In genomic region chr7:65951837-65952578, GRCh38 we compare ENCODE assay signal across 17 cellular contexts. TPM values are rescaled to one million over a fixed set of nuclear protein-coding genes. Genes with fewer than 3 reads are reported as not detected.
A peak's percentile ranks its signal among the peaks of the same experiment; 100 is the strongest.
DNase-seq lines count a peak whose midpoint lies in the region; ATAC-seq and TF ChIP-seq lines count a peak whose summit lies in the region.
"Had no signal": no experiment of that assay in that cellular context is flagged by ENCODE, and none has a peak within 500 bp of the region (broad histone marks: within the 10 kb centered on the region; RNA-seq: fewer than 3 reads in every experiment).

No MANE protein-coding gene starts in this region.

- no peaks in the 10 kb centered on the region for H3K4me1 ChIP-seq in IMR-90 (ENCODE audit: control insufficient read depth, insufficient read depth, low read length)
- H3K4me1 ChIP-seq in mammary epithelial cell (ENCODE audit: insufficient read depth, low read length): no peaks in the 10 kb centered on the region
- peaks cover 0 to 58% (median 18%) of the 10 kb centered on the region in 4 donors for H3K4me1 ChIP-seq in right lobe of liver
- H3K4me1 ChIP-seq in BE2C: peaks cover 6% of the 10 kb centered on the region
- H3K4me1 ChIP-seq: Peyer's patch had no signal

- CTCF ChIA-PET in IMR-90 (lab: Yijun Ruan, JAX) (no interaction called here), mammary epithelial cell (lab: Charles Lee; ENCODE audit: low non-redundant PET) (no interaction called here)

- H2BK15ac ChIP-seq in IMR-90 (ENCODE audit: low read depth, low read length): no peak overlapping the region

- H3K36me3 ChIP-seq in IMR-90 (ENCODE audit: control insufficient read depth, insufficient read depth, low read length): peaks cover 11% of the 10 kb centered on the region
- H3K36me3 ChIP-seq in mammary epithelial cell (ENCODE audit: insufficient read depth, low read length): peaks cover 8% of the 10 kb centered on the region
- no peaks in the 10 kb centered on the region for H3K36me3 ChIP-seq in right lobe of liver
- peaks cover 6% of the 10 kb centered on the region; the same call in 1 of the 2 replicates for H3K36me3 ChIP-seq in BE2C

- H4K5ac ChIP-seq in IMR-90 (ENCODE audit: low read depth, low read length): no peak overlapping the region

- no peak overlapping the region for H2BK20ac ChIP-seq in IMR-90 (ENCODE audit: low read depth, low read length)

- no peak overlapping the region for H4K8ac ChIP-seq in IMR-90 (ENCODE audit: low read depth in 2 of 2, low read length in 2 of 2)

- H3K23ac ChIP-seq in IMR-90 (ENCODE audit: low read depth, low read length): no peak overlapping the region

- H3K27ac ChIP-seq in IMR-90 (ENCODE audit: insufficient read depth, low read length) (no peak overlapping the region), mammary epithelial cell (ENCODE audit: insufficient read depth, low read depth, low read length) (no peak overlapping the region), right lobe of liver (peak overlapping the region in 2 of 3 donors; percentile 79 to 90)
- H3K27ac ChIP-seq: Peyer's patch, skin epidermis had no signal

- POLR2A ChIA-PET in IMR-90 (lab: Charles Lee; ENCODE audit: unreplicated experiment): no interaction called here

- H3K4ac ChIP-seq in IMR-90 (ENCODE audit: low read depth, low read length): no peak overlapping the region

- H2AFZ ChIP-seq in IMR-90 (replicated peaks; ENCODE audit: low read length, poor library complexity) (no peak overlapping the region), mammary epithelial cell (ENCODE audit: low read depth, low read length) (no peak overlapping the region)

- H3K79me1 ChIP-seq in IMR-90 (ENCODE audit: low read depth in 1 of 2, low read length in 2 of 2): peaks cover 15 to 27% of the 10 kb centered on the region in 2 experiments

- H3K79me2 ChIP-seq in mammary epithelial cell (ENCODE audit: insufficient read depth, low read length): peaks cover 2% of the 10 kb centered on the region

- DNase-seq in IMR-90: no peak
- DNase-seq in NCI-H1436 treated with DMSO at 0.1 percent for 48 hours (lab: John Stamatoyannopoulos, UW): peak; percentile 64
- DNase-seq in mammary epithelial cell: peak; percentile 13
- peak in 2 of 3 donors; percentile 69 to 70 for DNase-seq in right lobe of liver
- no peak for DNase-seq in BE2C
- DNase-seq in ecto neural progenitor cell (ENCODE audit: low spot score): no peak
- DNase-seq: activated CD4-positive, alpha-beta T cell treated with anti-CD3 and anti-CD28 coated beads, Interleukin-2, amount 50 U/mL, for 4 hours; anterior cingulate cortex; effector CD8-positive, alpha-beta T cell; foreskin melanocyte; midbrain; NCI-H2171 treated with DMSO at 0.1 percent for 48 hours; Peyer's patch; stimulated activated naive CD4-positive, alpha-beta T cell; T-helper 2 cell had no signal

- H2AK9ac ChIP-seq in IMR-90 (replicated peaks; ENCODE audit: low read depth, low read length, poor library complexity): no peak overlapping the region

- dilution Hi-C loops in IMR-90 (cut with HindIII; ENCODE audit: low sequenced_read_pairs, unreplicated experiment) (no loop called here), mammary epithelial cell (cut with HindIII; ENCODE audit: low sequenced_read_pairs) (no loop called here)

- no peak for TF ChIP-seq RAD21 in IMR-90 (IDR thresholded peaks at IDR 0.05; ENCODE audit: low read length)

- H3K9me3 ChIP-seq in IMR-90 (ENCODE audit: control insufficient read depth, insufficient read depth, low read length): no peaks in the 10 kb centered on the region
- H3K9me3 ChIP-seq in mammary epithelial cell (replicated peaks; ENCODE audit: insufficient read depth, low read length): no peaks in the 10 kb centered on the region
- no peaks in the 10 kb centered on the region for H3K9me3 ChIP-seq in right lobe of liver
- H3K9me3 ChIP-seq in BE2C: no peaks in the 10 kb centered on the region
- H3K9me3 ChIP-seq: Peyer's patch had no signal

- TF ChIP-seq CTCF in IMR-90 (conservative IDR thresholded peaks at IDR 0.05; ENCODE audit: low read depth, low read length) (no peak), mammary epithelial cell (conservative IDR thresholded peaks at IDR 0.05 in 1 of 2, IDR thresholded peaks at IDR 0.05 in 1 of 2; ENCODE audit: extremely low read depth in 1 of 2, insufficient read depth in 1 of 2, low read depth in 1 of 2, low read length in 2 of 2) (no peak), right lobe of liver (IDR thresholded peaks at IDR 0.05) (no peak), BE2C (IDR thresholded peaks at IDR 0.05; ENCODE audit: low read depth, low read length) (no peak)

- intact Hi-C loops in IMR-90 (cut with micrococcal nuclease) (no loop called here), mammary epithelial cell (cut with micrococcal nuclease) (no loop called here), right lobe of liver (cut with DNase I) (no loop called here)

- 0 out of 2 replicates have a peak, but pooled peaks cover 3% of the 10 kb centered on the region for H3K9me1 ChIP-seq in IMR-90 (ENCODE audit: insufficient read depth, low read length)

- H3K27me3 ChIP-seq in IMR-90 (ENCODE audit: control insufficient read depth, insufficient read depth, low read length) (no peaks in the 10 kb centered on the region), mammary epithelial cell (ENCODE audit: insufficient read depth, low read length) (no peaks in the 10 kb centered on the region), right lobe of liver (no peaks in the 10 kb centered on the region), BE2C (no peaks in the 10 kb centered on the region)
- H3K27me3 ChIP-seq: Peyer's patch had no signal

- H3K14ac ChIP-seq in IMR-90 (replicated peaks; ENCODE audit: low read depth, low read length): no peak overlapping the region

- in situ Hi-C loops in IMR-90 (cut with MboI; ENCODE audit: low sequenced_read_pairs): loop anchor here (25.0 kb wide), 1 partner anchor 215 kb away; no protein-coding TSS in a partner anchor
- in situ Hi-C loops in mammary epithelial cell (cut with MboI; ENCODE audit: low sequenced_read_pairs in 2 of 2): no loop called here

- H3K9ac ChIP-seq in IMR-90 (ENCODE audit: low read depth, low read length): no peak overlapping the region
- no peak overlapping the region for H3K9ac ChIP-seq in mammary epithelial cell (ENCODE audit: insufficient read depth, low read length)

- ATAC-seq in IMR-90 (ENCODE audit: low read depth) (no peak), right lobe of liver (peak; percentile 46 to 65 (median 64)), GM21723 (IDR thresholded peaks at IDR 0.05; ENCODE audit: unreplicated experiment) (no peak)

- WGBS in IMR-90 (ENCODE audit: extremely low coverage in 2 of 2, insufficient read length in 1 of 2), 2 experiments: 100% methylated on average over 5 of the region's 9 CpGs; no CpG with 5 or more reads in 1 of the 2 experiments
- WGBS in mammary epithelial cell (ENCODE audit: low coverage, missing lambda C conversion rate): 89% methylated on average over 9 of the region's 9 CpGs
- 28% methylated on average over 9 of the region's 9 CpGs for WGBS in right lobe of liver (ENCODE audit: insufficient coverage, low coverage, low lambda C conversion rate, missing lambda C conversion rate)

- H2BK120ac ChIP-seq in IMR-90 (ENCODE audit: low read depth, low read length): no peak overlapping the region

- BruUV-seq in IMR-90 (replicated peaks; lab: Mats Ljungman, UMichigan) (no TSS peak), mammary epithelial cell (replicated peaks; lab: Mats Ljungman, UMichigan) (no TSS peak)

- no peaks in the 10 kb centered on the region; the same call in 1 of the 2 replicates for H4K20me1 ChIP-seq in IMR-90 (ENCODE audit: insufficient read depth, low read length)
- no peaks in the 10 kb centered on the region for H4K20me1 ChIP-seq in mammary epithelial cell (ENCODE audit: insufficient read depth, low read length)

- H3K18ac ChIP-seq in IMR-90 (ENCODE audit: low read depth, low read length): no peak overlapping the region

- no peak overlapping the region for H3K56ac ChIP-seq in IMR-90 (ENCODE audit: extremely low read depth, insufficient read depth, low read length)

- TF ChIP-seq POLR2A in IMR-90 (IDR thresholded peaks at IDR 0.05; ENCODE audit: low read depth, low read length) (no peak), right lobe of liver (IDR thresholded peaks at IDR 0.05) (no peak)

- no peak overlapping the region for H2BK5ac ChIP-seq in IMR-90 (ENCODE audit: low read depth, low read length, poor library complexity, severe bottlenecking)

- no peak overlapping the region for H2AK5ac ChIP-seq in IMR-90 (ENCODE audit: low read depth, low read length)

- H4K91ac ChIP-seq in IMR-90 (ENCODE audit: insufficient read depth, low read depth, low read length): no peak overlapping the region

- H3K4me2 ChIP-seq in IMR-90 (ENCODE audit: low read depth, low read length): no peak overlapping the region
- H3K4me2 ChIP-seq in mammary epithelial cell (ENCODE audit: insufficient read depth, low read depth, low read length): no peak overlapping the region

- H3K4me3 ChIP-seq in IMR-90 (ENCODE audit: insufficient read depth, low read depth, low read length) (no peak overlapping the region), mammary epithelial cell (replicated peaks in 1 of 3; ENCODE audit: insufficient read depth in 1 of 3, low read depth in 2 of 3, low read length in 3 of 3) (no peak overlapping the region), right lobe of liver (no peak overlapping the region), BE2C (ENCODE audit: low read depth, low read length) (no peak overlapping the region)
- H3K4me3 ChIP-seq: Peyer's patch, skin epidermis had no signal

TF ChIP-seq in IMR-90, 13 proteins besides CTCF, POLR2A, EP300 and RAD21 (continues in another document):
- TF ChIP-seq CEBPB (IDR thresholded peaks at IDR 0.05; ENCODE audit: low read depth, low read length) (peak; percentile 38; the same call in 1 of the 2 replicates), SMC3 (IDR thresholded peaks at IDR 0.05; ENCODE audit: low read depth, low read length) (no peak), ELK1 (IDR thresholded peaks at IDR 0.05; ENCODE audit: borderline replicate concordance, low read depth, low read length) (no peak)

RNA-seq across cellular contexts. Expression of gene GUSB, which starts 30.0 kb away (rescaled TPM):
- total RNA-seq in IMR-90 (2012; rRNA removed): 9.7 and 12.9 TPM in 2 replicates
- 47.7 and 55.0 TPM in 2 replicates for polyA plus RNA-seq in IMR-90 (2012; rRNA removed)
- polyA plus RNA-seq in IMR-90 (2012; cell fraction: cytosol; rRNA removed): 54.2 and 71.8 TPM in 2 replicates
- polyA plus RNA-seq in IMR-90 (2012; cell fraction: nucleus; rRNA removed; ENCODE audit: low replicate concordance): 88.1 and 130 TPM in 2 replicates
- 10 to 100 TPM; 13.3 to 22.4 TPM for total RNA-seq in mammary epithelial cell
- polyA plus RNA-seq in mammary epithelial cell: 30.4 TPM
- polyA minus RNA-seq in mammary epithelial cell: 29.6 TPM
- total RNA-seq in right lobe of liver: 10 to 100 TPM; 49.1 to 87.2 (median 67.7) TPM
- 106 TPM for polyA plus RNA-seq in BE2C (2012; ENCODE audit: insufficient read depth, insufficient read length, low read depth)

Comparison
In these comparisons a context has a peak if more than half of its experiments do, and no peak if none do; other contexts are left out.
1. ATAC-seq: peak in right lobe of liver (4 of 4); none in IMR-90 (single experiment) and GM21723 (single experiment).
2. DNase-seq: peak in NCI-H1436 treated with DMSO at 0.1 percent for 48 hours (single experiment), mammary epithelial cell (single experiment) and right lobe of liver (2 of 3); none in IMR-90 (single experiment), BE2C (single experiment) and ecto neural progenitor cell (single experiment).
3. H3K27ac ChIP-seq: peak in right lobe of liver (2 of 3); none in IMR-90 (single experiment) and mammary epithelial cell (single experiment).